Comparison of ENCODE assay signal across 1 cellular context in genomic region chr14:75418779-75419768, GRCh38.
TF ChIP-seq lines count a peak whose summit lies in the region.

No MANE protein-coding gene starts in this region.

TF ChIP-seq in K562, 482 proteins besides CTCF, POLR2A, EP300 and RAD21 (continued from another document and continues in another):
- no peak for TF ChIP-seq E4F1 (CRISPR knock-in tag; IDR thresholded peaks at IDR 0.05; ENCODE audit: borderline replicate concordance)
- no peak for TF ChIP-seq BRD9 (IDR thresholded peaks at IDR 0.05; ENCODE audit: low read depth, partially characterized antibody)
- no peak for TF ChIP-seq RFX1 (IDR thresholded peaks at IDR 0.05)
- peak; percentile 56 for TF ChIP-seq PRDM10 (IDR thresholded peaks at IDR 0.05; ENCODE audit: partially characterized antibody)
- TF ChIP-seq ZNF174 (CRISPR knock-in tag; IDR thresholded peaks at IDR 0.05), result no peak
- no peak for TF ChIP-seq SREBF1 (IDR thresholded peaks at IDR 0.05; ENCODE audit: borderline replicate concordance, low read depth, low read length)
- no peak for TF ChIP-seq KDM1A (IDR thresholded peaks at IDR 0.05)
- TF ChIP-seq TRIM24 (IDR thresholded peaks at IDR 0.05), result no peak
- no peak for TF ChIP-seq NFIC (IDR thresholded peaks at IDR 0.05)
- no peak for TF ChIP-seq XRCC3 (IDR thresholded peaks at IDR 0.05)
- TF ChIP-seq ZNF232 (CRISPR knock-in tag; IDR thresholded peaks at IDR 0.05), result no peak
- no peak for TF ChIP-seq STAT5A (IDR thresholded peaks at IDR 0.05; ENCODE audit: borderline replicate concordance, low read length)
- no peak for TF ChIP-seq ZNF444 (CRISPR knock-in tag; IDR thresholded peaks at IDR 0.05)
- TF ChIP-seq RREB1 (CRISPR knock-in tag; IDR thresholded peaks at IDR 0.05), result no peak
- peak; percentile 41 for TF ChIP-seq RBFOX2 (IDR thresholded peaks at IDR 0.05; ENCODE audit: low read depth, low read length)
- TF ChIP-seq RNF2 (IDR thresholded peaks at IDR 0.05), result no peak
- no peak for TF ChIP-seq STAT6 (CRISPR knock-in tag; IDR thresholded peaks at IDR 0.05)
- TF ChIP-seq ZNF57 (CRISPR knock-in tag; IDR thresholded peaks at IDR 0.05), result no peak
- no peak for TF ChIP-seq MNT (conservative IDR thresholded peaks at IDR 0.05)
- TF ChIP-seq ETV6 (IDR thresholded peaks at IDR 0.05; ENCODE audit: borderline replicate concordance in 1 of 2, low read depth in 2 of 2, low read length in 1 of 2), result no peak
- no peak for TF ChIP-seq ETV6 (CRISPR knock-in tag; IDR thresholded peaks at IDR 0.05; ENCODE audit: borderline replicate concordance)
- no peak for TF ChIP-seq RBBP5 (IDR thresholded peaks at IDR 0.05; ENCODE audit: borderline replicate concordance, insufficient read depth, low read length, poor library complexity, severe bottlenecking)
- TF ChIP-seq HDAC1 (IDR thresholded peaks at IDR 0.05), result no peak
- TF ChIP-seq MEF2D (tag; conservative IDR thresholded peaks at IDR 0.05; ENCODE audit: low read depth), result no peak
- no peak for TF ChIP-seq TEAD2 (tag; IDR thresholded peaks at IDR 0.05)
- TF ChIP-seq ZC3H11A (IDR thresholded peaks at IDR 0.05; ENCODE audit: low read depth, low read length), result no peak
- TF ChIP-seq KAT7 (CRISPR knock-in tag; IDR thresholded peaks at IDR 0.05; ENCODE audit: borderline replicate concordance), result no peak
- TF ChIP-seq HMG20B (CRISPR knock-in tag; IDR thresholded peaks at IDR 0.05), result no peak
- no peak for TF ChIP-seq ZNF3 (CRISPR knock-in tag; IDR thresholded peaks at IDR 0.05)
- no peak for TF ChIP-seq FOXJ2 (tag; IDR thresholded peaks at IDR 0.05)
- peak; percentile 72; the same call in 1 of the 2 replicates for TF ChIP-seq TOE1 (IDR thresholded peaks at IDR 0.05; ENCODE audit: borderline replicate concordance)
- no peak for TF ChIP-seq TOE1 (CRISPR knock-in tag; IDR thresholded peaks at IDR 0.05; ENCODE audit: borderline replicate concordance, low read depth)
- no peak for TF ChIP-seq ZNF707 (CRISPR knock-in tag; conservative IDR thresholded peaks at IDR 0.05)
- no peak; the same call in 1 of the 2 replicates for TF ChIP-seq CTBP1 (IDR thresholded peaks at IDR 0.05; ENCODE audit: borderline replicate concordance)
- TF ChIP-seq NR2C1 (IDR thresholded peaks at IDR 0.05), result no peak
- TF ChIP-seq NR2C1 (tag; IDR thresholded peaks at IDR 0.05), result no peak
- no peak for TF ChIP-seq ZBTB8A (IDR thresholded peaks at IDR 0.05; ENCODE audit: partially characterized antibody)
- no peak for TF ChIP-seq NCOA2 (IDR thresholded peaks at IDR 0.05; ENCODE audit: partially characterized antibody in 2 of 2)
- TF ChIP-seq PRPF4 (IDR thresholded peaks at IDR 0.05; ENCODE audit: insufficient read depth, low read depth, low read length, poor library complexity, severe bottlenecking), result no peak
- no peak for TF ChIP-seq BRF1 (IDR thresholded peaks at IDR 0.05; ENCODE audit: borderline replicate concordance, extremely low read depth, insufficient read length)
- no peak for TF ChIP-seq FOXM1 (IDR thresholded peaks at IDR 0.05; ENCODE audit: low read depth)
- no peak for TF ChIP-seq FOXM1 (CRISPR knock-in tag; IDR thresholded peaks at IDR 0.05; ENCODE audit: low read depth)
- no peak for TF ChIP-seq RNF219 (CRISPR knock-in tag; IDR thresholded peaks at IDR 0.05)
